Comparison of ENCODE assay signal across 27 cellular contexts in the genomic region with DNA sequence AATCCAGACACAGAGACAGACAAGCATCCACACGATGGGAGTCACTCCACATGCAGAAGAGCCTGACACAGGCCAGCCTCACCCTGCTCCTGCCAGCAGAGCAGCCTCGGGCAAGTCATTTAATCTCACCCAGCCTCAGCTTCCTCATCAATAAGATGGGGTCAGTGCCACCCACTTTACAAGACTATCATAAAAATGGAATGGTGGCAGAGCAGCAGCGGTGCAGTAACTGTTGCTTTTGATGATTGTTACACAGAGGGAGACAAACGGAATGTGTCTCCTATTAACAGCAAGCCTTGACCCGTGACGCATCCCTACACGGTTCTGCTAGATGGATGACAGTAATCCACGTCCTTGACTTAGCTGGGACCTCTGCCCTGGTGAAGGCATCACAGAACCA. TPM values are rescaled to one million over a fixed set of nuclear protein-coding genes. Genes with fewer than 3 reads are reported as not detected.
DNase-seq lines count a peak whose midpoint lies in the region; ATAC-seq and TF ChIP-seq lines count a peak whose summit lies in the region.
"Had no signal": no experiment of that assay in that cellular context is flagged by ENCODE, and none has a peak within 500 bp of the region (broad histone marks: within the 10 kb centered on the region; RNA-seq: fewer than 3 reads in every experiment).

No MANE protein-coding gene starts in this region.

- H3K4me3 ChIP-seq in colonic mucosa (no peak overlapping the region), mucosa of rectum (ENCODE audit: low read length in 2 of 2) (no peak overlapping the region)
- H3K4me3 ChIP-seq: dorsolateral prefrontal cortex, left lung, SJSA1 had no signal

- H3K27ac ChIP-seq in colonic mucosa (no peak overlapping the region), mucosa of rectum (ENCODE audit: low read depth in 2 of 2, low read length in 2 of 2) (peak overlapping the region; percentile 61 to 63)
- H3K27ac ChIP-seq: 22Rv1, left lung, neutrophil, RWPE1, SJSA1, VCaP had no signal

- CTCF ChIA-PET in activated naive CD4-positive, alpha-beta T cell treated with anti-CD3 and anti-CD28 coated beads for 36 hours (lab: Charles Lee), result interaction anchor here (2.1 kb wide), 1 partner anchor 16 kb away, joined by 12 read pairs; no protein-coding TSS in a partner anchor

- no peaks in the 10 kb centered on the region for H3K4me1 Mint-ChIP-seq in activated naive CD4-positive, alpha-beta T cell treated with anti-CD3 and anti-CD28 coated beads for 36 hours (ENCODE audit: low read depth)
- H3K4me1 Mint-ChIP-seq in stimulated activated naive B cell treated with anti-CD40 and anti-IgM and Interleukin-4, amounts not matched to agents 10 μg/mL and 1 μg/mL and 100 μg/mL, for 72 hours, result peaks cover 4 to 32% of the 10 kb centered on the region in 2 donors
- H3K4me1 Mint-ChIP-seq: brain; CD4-positive, CD25-positive, alpha-beta regulatory T cell had no signal

- H3K4me1 ChIP-seq in colonic mucosa, result peaks cover 1% of the 10 kb centered on the region
- H3K4me1 ChIP-seq in mucosa of rectum (ENCODE audit: control insufficient read depth in 2 of 2, insufficient read depth in 2 of 2, low read length in 2 of 2), result peaks cover 10 to 27% of the 10 kb centered on the region in 2 donors

- peaks cover 22% of the 10 kb centered on the region for H3K36me3 ChIP-seq in colonic mucosa
- H3K36me3 ChIP-seq in mucosa of rectum (ENCODE audit: control insufficient read depth in 2 of 2, insufficient read depth in 2 of 2, low read length in 2 of 2), result peaks cover 78% of the 10 kb centered on the region in 2 donors

- no peaks in the 10 kb centered on the region for H3K9me3 ChIP-seq in colonic mucosa
- H3K9me3 ChIP-seq in mucosa of rectum (ENCODE audit: control insufficient read depth in 2 of 2, low read length in 2 of 2), result no peaks in the 10 kb centered on the region
- H3K9me3 ChIP-seq: left lung, neutrophil, SJSA1 had no signal

- H3K36me3 Mint-ChIP-seq in activated naive CD4-positive, alpha-beta T cell treated with anti-CD3 and anti-CD28 coated beads for 36 hours (ENCODE audit: low read depth), result peaks cover 5% of the 10 kb centered on the region
- peaks cover 65 to 78% of the 10 kb centered on the region in 2 donors for H3K36me3 Mint-ChIP-seq in stimulated activated naive B cell treated with anti-CD40 and anti-IgM and Interleukin-4, amounts not matched to agents 10 μg/mL and 1 μg/mL and 100 μg/mL, for 72 hours

- no peaks in the 10 kb centered on the region for H3K27me3 Mint-ChIP-seq in activated naive CD4-positive, alpha-beta T cell treated with anti-CD3 and anti-CD28 coated beads for 36 hours (ENCODE audit: low read depth)
- H3K27me3 Mint-ChIP-seq in stimulated activated naive B cell treated with anti-CD40 and anti-IgM and Interleukin-4, amounts not matched to agents 10 μg/mL and 1 μg/mL and 100 μg/mL, for 72 hours, result no peaks in the 10 kb centered on the region
- H3K27me3 Mint-ChIP-seq: activated CD4-positive, alpha-beta T cell treated with anti-CD3 and anti-CD28 coated beads, Interleukin-2, amount 10 ng/mL, durations not matched to agents 7 days and 5 days; brain; CD4-positive, CD25-positive, alpha-beta regulatory T cell had no signal

- H3K27ac Mint-ChIP-seq in activated naive CD4-positive, alpha-beta T cell treated with anti-CD3 and anti-CD28 coated beads for 36 hours, result peak overlapping the region; percentile 22
- peak overlapping the region; percentile 56 for H3K27ac Mint-ChIP-seq in stimulated activated naive B cell treated with anti-CD40 and anti-IgM and Interleukin-4, amounts not matched to agents 10 μg/mL and 1 μg/mL and 100 μg/mL, for 72 hours
- H3K27ac Mint-ChIP-seq: activated CD4-positive, alpha-beta T cell treated with anti-CD3 and anti-CD28 coated beads, Interleukin-2, amount 10 ng/mL, durations not matched to agents 7 days and 5 days; CD4-positive, CD25-positive, alpha-beta regulatory T cell had no signal

- H3K9ac ChIP-seq in colonic mucosa (ENCODE audit: low read depth in 2 of 2, low read length in 2 of 2) (peak overlapping the region in 1 of 2 donors; percentile 32), mucosa of rectum (ENCODE audit: low read depth in 1 of 2, low read length in 2 of 2) (peak overlapping the region in 1 of 2 donors; percentile 28)

- H3K4me3 Mint-ChIP-seq in activated naive CD4-positive, alpha-beta T cell treated with anti-CD3 and anti-CD28 coated beads for 36 hours, result no peak overlapping the region
- no peak overlapping the region for H3K4me3 Mint-ChIP-seq in stimulated activated naive B cell treated with anti-CD40 and anti-IgM and Interleukin-4, amounts not matched to agents 10 μg/mL and 1 μg/mL and 100 μg/mL, for 72 hours
- H3K4me3 Mint-ChIP-seq: activated CD4-positive, alpha-beta T cell treated with anti-CD3 and anti-CD28 coated beads, Interleukin-2, amount 10 ng/mL, durations not matched to agents 7 days and 5 days; activated T-cell treated with anti-CD3 and anti-CD28 coated beads, Interleukin-2, amount 50 U/mL, for 4 hours; brain; CD4-positive, CD25-positive, alpha-beta regulatory T cell had no signal

- no peak for DNase-seq in activated naive CD4-positive, alpha-beta T cell treated with anti-CD3 and anti-CD28 coated beads for 36 hours
- DNase-seq in activated naive CD4-positive, alpha-beta T cell treated with Interleukin-2 at 50 U/mL for 16 hours, result no peak
- DNase-seq in colonic mucosa (peak; percentile 80), sciatic nerve (ENCODE audit: low spot score) (no peak)
- no peak for DNase-seq in stimulated activated naive B cell treated with anti-CD40 and anti-IgM and Interleukin-4, amounts not matched to agents 10 μg/mL and 1 μg/mL and 100 μg/mL, for 72 hours
- DNase-seq in activated CD4-positive, alpha-beta T cell treated with anti-CD3 and anti-CD28 coated beads for 4 hours, result no peak
- DNase-seq: activated CD4-positive, alpha-beta T cell treated with anti-CD3 and anti-CD28 coated beads, Interleukin-2, amount 10 ng/mL, durations not matched to agents 7 days and 5 days; activated gamma-delta T cell treated with Interleukin-2 at 50 U/mL for 16 hours; activated T-cell treated with anti-CD3 and anti-CD28 coated beads, Interleukin-2, amount 50 U/mL, for 4 hours; CD4-positive, CD25-positive, alpha-beta regulatory T cell; dorsolateral prefrontal cortex; hypothalamus; KBM-7; left lung; NCI-H1092 treated with DMSO at 0.1 percent for 48 hours; NCI-H187; NCI-H510A; stimulated activated naive CD4-positive, alpha-beta T cell; T1000 had no signal

- intact Hi-C loops in activated naive CD4-positive, alpha-beta T cell treated with anti-CD3 and anti-CD28 coated beads for 36 hours (cut with micrococcal nuclease), result no loop called here
- intact Hi-C loops in colonic mucosa (cut with DNase I), result no loop called here
- intact Hi-C loops in sciatic nerve (cut with DNase I), result no loop called here

- no peaks in the 10 kb centered on the region for H3K9me3 Mint-ChIP-seq in activated naive CD4-positive, alpha-beta T cell treated with anti-CD3 and anti-CD28 coated beads for 36 hours
- no peaks in the 10 kb centered on the region for H3K9me3 Mint-ChIP-seq in stimulated activated naive B cell treated with anti-CD40 and anti-IgM and Interleukin-4, amounts not matched to agents 10 μg/mL and 1 μg/mL and 100 μg/mL, for 72 hours
- H3K9me3 Mint-ChIP-seq: activated CD4-positive, alpha-beta T cell treated with anti-CD3 and anti-CD28 coated beads, Interleukin-2, amount 10 ng/mL, durations not matched to agents 7 days and 5 days; activated T-cell treated with anti-CD3 and anti-CD28 coated beads, Interleukin-2, amount 50 U/mL, for 4 hours; brain; CD4-positive, CD25-positive, alpha-beta regulatory T cell had no signal

- ATAC-seq in stimulated activated naive B cell treated with anti-CD40 and anti-IgM and Interleukin-4, amounts not matched to agents 10 μg/mL and 1 μg/mL and 100 μg/mL, for 72 hours (replicated peaks), result no peak
- ATAC-seq in sciatic nerve (no peak), GM21786 (IDR thresholded peaks at IDR 0.05; ENCODE audit: unreplicated experiment) (no peak)
- ATAC-seq: left lung had no signal

- no peak for TF ChIP-seq CTCF in colonic mucosa (IDR thresholded peaks at IDR 0.05)

- H3K27me3 ChIP-seq in colonic mucosa (no peaks in the 10 kb centered on the region), mucosa of rectum (ENCODE audit: control insufficient read depth in 2 of 2, insufficient read depth in 2 of 2, low read length in 2 of 2) (no peaks in the 10 kb centered on the region)
- H3K27me3 ChIP-seq: dorsolateral prefrontal cortex, left lung, neutrophil, SJSA1 had no signal

RNA-seq across cellular contexts. Expression of gene ARFGAP3, which starts 26.0 kb away (rescaled TPM):
- total RNA-seq in activated naive CD4-positive, alpha-beta T cell treated with anti-CD3 and anti-CD28 coated beads for 36 hours, result 10 to 100 TPM; 25.6 to 28.6 TPM
- total RNA-seq in colonic mucosa (10 to 100 TPM; 29.4 to 47.7 TPM), sciatic nerve (46.8 TPM)
